In genomic region chr20:47610247-47610944, GRCh38 we compare ENCODE assay signal across 9 cellular contexts.
DNase-seq lines count a peak whose midpoint lies in the region; ATAC-seq and TF ChIP-seq lines count a peak whose summit lies in the region.
"Had no signal": no experiment of that assay in that cellular context is flagged by ENCODE, and none has a peak within 500 bp of the region (broad histone marks: within the 10 kb centered on the region; RNA-seq: fewer than 3 reads in every experiment).

No MANE protein-coding gene starts in this region.

- H3K9me3 ChIP-seq in MG63 = no peaks in the 10 kb centered on the region

- peak; percentile 57 for ATAC-seq in GM19043 (IDR thresholded peaks at IDR 0.05; ENCODE audit: low read depth, unreplicated experiment)

- no peaks in the 10 kb centered on the region for H3K36me3 ChIP-seq in MG63
- H3K36me3 ChIP-seq: cardiac muscle cell had no signal

- no peak for TF ChIP-seq CTCF in fibroblast of mammary gland (conservative IDR thresholded peaks at IDR 0.05; ENCODE audit: control insufficient read depth, insufficient read depth, low read depth, low read length)

- no peaks in the 10 kb centered on the region for H3K27me3 ChIP-seq in MG63
- H3K27me3 ChIP-seq: cardiac muscle cell had no signal

- DNase-seq in MG63 (peak; percentile 62), fibroblast of mammary gland (ENCODE audit: low read depth) (peak; percentile 86), smooth muscle cell of the brain vasculature (ENCODE audit: low read depth, low spot score) (peak; percentile 52), superior temporal gyrus (ENCODE audit: extremely low spot score) (no peak), DMS114 treated with DMSO at 0.1 percent for 48 hours (lab: John Stamatoyannopoulos, UW; ENCODE audit: unreplicated experiment) (no peak), midbrain (lab: John Stamatoyannopoulos, UW) (no peak)
- peak; percentile 66 to 77 for DNase-seq in activated CD8-positive, alpha-beta memory T cell treated with anti-CD3 and anti-CD28 coated beads for 4 hours (ENCODE audit: low read depth in 2 of 2)

- H3K4me3 ChIP-seq in MG63 (no peak overlapping the region), fibroblast of mammary gland (ENCODE audit: control insufficient read depth, low read depth, low read length) (no peak overlapping the region)
- H3K4me3 ChIP-seq: cardiac muscle cell had no signal

Comparison
In these comparisons a context has a peak if more than half of its experiments do, and no peak if none do; other contexts are left out.
1. DNase-seq: peak in MG63 (single experiment), activated CD8-positive, alpha-beta memory T cell treated with anti-CD3 and anti-CD28 coated beads for 4 hours (2 of 2), fibroblast of mammary gland (single experiment) and smooth muscle cell of the brain vasculature (single experiment); none in superior temporal gyrus (single experiment), DMS114 treated with DMSO at 0.1 percent for 48 hours (single experiment) and midbrain (single experiment).